ENCODE assay signal across 11 cellular contexts in genomic region chr2:12554235-12555011, GRCh38.
DNase-seq lines count a peak whose midpoint lies in the region; ATAC-seq lines count a peak whose summit lies in the region.
"Had no signal": no experiment of that assay in that cellular context is flagged by ENCODE, and none has a peak within 500 bp of the region (broad histone marks: within the 10 kb centered on the region; RNA-seq: fewer than 3 reads in every experiment).

No MANE protein-coding gene starts in this region.

- H3K4me3 Mint-ChIP-seq in activated T-helper 17 cell treated with anti-CD3 and anti-CD28 coated beads, Interleukin-2, amount 50 U/mL, for 72 hours: peak overlapping the region; percentile 70

- ATAC-seq in GM18909 (IDR thresholded peaks at IDR 0.05; ENCODE audit: poor library complexity, unreplicated experiment) (peak; percentile 29), HG02884 (IDR thresholded peaks at IDR 0.05; ENCODE audit: unreplicated experiment) (peak; percentile 26), HG02623 (IDR thresholded peaks at IDR 0.05; ENCODE audit: unreplicated experiment) (no peak)
- ATAC-seq in activated T-helper 17 cell treated with anti-CD3 and anti-CD28 coated beads, Interleukin-2, amount 50 U/mL, for 72 hours (replicated peaks): no peak

- no peaks in the 10 kb centered on the region for H3K79me1 ChIP-seq in neuronal stem cell (ENCODE audit: low read depth, low read length)

- H4K8ac ChIP-seq in neuronal stem cell (ENCODE audit: low read depth, low read length): no peak overlapping the region

- no peaks in the 10 kb centered on the region for H3K27me3 Mint-ChIP-seq in activated T-helper 17 cell treated with anti-CD3 and anti-CD28 coated beads, Interleukin-2, amount 50 U/mL, for 72 hours

- no peak overlapping the region for H3K4me3 ChIP-seq in neuronal stem cell (ENCODE audit: low read length in 2 of 2)
- H3K4me3 ChIP-seq: lower lobe of right lung, thoracic aorta had no signal

- H3K9me3 Mint-ChIP-seq in activated T-helper 17 cell treated with anti-CD3 and anti-CD28 coated beads, Interleukin-2, amount 50 U/mL, for 72 hours: no peaks in the 10 kb centered on the region

- no peak overlapping the region for H2BK15ac ChIP-seq in neuronal stem cell (ENCODE audit: low read length)

- H3K27me3 ChIP-seq in neuronal stem cell (ENCODE audit: control insufficient read depth in 3 of 3, insufficient read depth in 3 of 3, low read depth in 1 of 3, low read length in 3 of 3): no peaks in the 10 kb centered on the region

- H2AFZ ChIP-seq in neuronal stem cell (ENCODE audit: low read length): peak overlapping the region; percentile 44

- no peak overlapping the region for H2AK5ac ChIP-seq in neuronal stem cell (ENCODE audit: low read depth, low read length)

- no peak overlapping the region for H3K23ac ChIP-seq in neuronal stem cell (ENCODE audit: low read depth, low read length, poor library complexity)

- peaks cover 14 to 22% of the 10 kb centered on the region in 2 donors for H3K4me1 ChIP-seq in neuronal stem cell (ENCODE audit: control insufficient read depth in 2 of 2, insufficient read depth in 1 of 2, low read depth in 1 of 2, low read length in 2 of 2)

- no peak overlapping the region for H3K4ac ChIP-seq in neuronal stem cell (ENCODE audit: low read length)

- no CpG with 5 or more reads among the region's 11 CpGs for WGBS in neuronal stem cell (ENCODE audit: extremely low coverage in 2 of 2, insufficient read length in 2 of 2, insufficient replicate concordance in 1 of 2), 2 donors

- H2BK5ac ChIP-seq in neuronal stem cell (ENCODE audit: low read length): no peak overlapping the region

- no peaks in the 10 kb centered on the region for H3K36me3 Mint-ChIP-seq in activated T-helper 17 cell treated with anti-CD3 and anti-CD28 coated beads, Interleukin-2, amount 50 U/mL, for 72 hours (ENCODE audit: low read depth)

- no peak overlapping the region for H2BK12ac ChIP-seq in neuronal stem cell (ENCODE audit: low read length)

- H4K91ac ChIP-seq in neuronal stem cell (ENCODE audit: low read depth, low read length, poor library complexity): no peak overlapping the region

- peaks cover 0 to 6% of the 10 kb centered on the region in 2 donors for H3K9me3 ChIP-seq in neuronal stem cell (replicated peaks in 1 of 2; ENCODE audit: control insufficient read depth in 2 of 2, insufficient read depth in 1 of 2, low read depth in 1 of 2, low read length in 2 of 2)
- H3K9me3 ChIP-seq: lower lobe of right lung, thoracic aorta had no signal

- H3K14ac ChIP-seq in neuronal stem cell (ENCODE audit: low read length): no peak overlapping the region

- DNase-seq in neuronal stem cell (ENCODE audit: low spot score) (peak; percentile 51), GOT3 (lab: John Stamatoyannopoulos, UW) (no peak), caudate nucleus (lab: John Stamatoyannopoulos, UW) (no peak), amniotic stem cell (lab: John Stamatoyannopoulos, UW) (no peak)
- DNase-seq: lower lobe of right lung, NCI-H2081 treated with DMSO at 0.1 percent for 48 hours had no signal

- H2BK120ac ChIP-seq in neuronal stem cell (ENCODE audit: low read depth, low read length): no peak overlapping the region

- peak overlapping the region; percentile 94 for H3K27ac Mint-ChIP-seq in activated T-helper 17 cell treated with anti-CD3 and anti-CD28 coated beads, Interleukin-2, amount 50 U/mL, for 72 hours

- H3K4me2 ChIP-seq in neuronal stem cell (ENCODE audit: insufficient read depth, low read length, poor library complexity, severe bottlenecking): peak overlapping the region; percentile 13

- H3K27ac ChIP-seq in neuronal stem cell (replicated peaks; ENCODE audit: low read length): no peak overlapping the region
- H3K27ac ChIP-seq in caudate nucleus (ENCODE audit: low read depth, low read length): no peak overlapping the region
- H3K27ac ChIP-seq: lower lobe of right lung had no signal

- H3K36me3 ChIP-seq in neuronal stem cell (replicated peaks in 1 of 2; ENCODE audit: control insufficient read depth in 2 of 2, insufficient read depth in 2 of 2, low read length in 2 of 2): no peaks in the 10 kb centered on the region
- H3K36me3 ChIP-seq: lower lobe of right lung, thoracic aorta had no signal

- H3K9ac ChIP-seq in neuronal stem cell (ENCODE audit: low read depth, low read length, poor library complexity): no peak overlapping the region

- H3K18ac ChIP-seq in neuronal stem cell (ENCODE audit: low read length): no peak overlapping the region

- peaks cover 31% of the 10 kb centered on the region for H3K4me1 Mint-ChIP-seq in activated T-helper 17 cell treated with anti-CD3 and anti-CD28 coated beads, Interleukin-2, amount 50 U/mL, for 72 hours

Comparison
In these comparisons a context has a peak if more than half of its experiments do, and no peak if none do; other contexts are left out.
1. ATAC-seq: peak in GM18909 (single experiment) and HG02884 (single experiment); none in activated T-helper 17 cell treated with anti-CD3 and anti-CD28 coated beads, Interleukin-2, amount 50 U/mL, for 72 hours (single experiment) and HG02623 (single experiment).